Comparison of ENCODE assay signal across 21 cellular contexts in the genomic region with DNA sequence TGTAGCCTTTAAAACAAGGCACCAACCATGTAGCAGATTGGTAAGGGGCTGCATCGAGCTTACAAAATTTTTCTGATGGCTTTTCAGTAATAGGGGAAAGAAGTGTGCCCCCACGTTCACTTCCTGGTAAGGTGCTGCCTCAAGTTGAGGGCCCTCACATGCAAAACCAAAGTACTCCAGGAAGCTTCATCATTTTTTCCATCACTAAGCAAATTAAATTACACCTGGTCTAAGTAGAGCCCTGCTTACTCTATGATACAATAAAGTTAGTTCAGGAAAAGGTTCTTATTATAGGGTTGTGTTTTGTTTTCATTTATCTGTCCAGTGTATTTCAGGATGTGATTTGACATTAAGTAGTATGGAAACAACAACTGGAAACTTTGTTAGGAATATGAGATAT. TPM values are rescaled to one million over a fixed set of nuclear protein-coding genes. Genes with fewer than 3 reads are reported as not detected.
DNase-seq lines count a peak whose midpoint lies in the region; ATAC-seq and TF ChIP-seq lines count a peak whose summit lies in the region.
"Had no signal": no experiment of that assay in that cellular context is flagged by ENCODE, and none has a peak within 500 bp of the region (broad histone marks: within the 10 kb centered on the region; RNA-seq: fewer than 3 reads in every experiment).

No MANE protein-coding gene starts in this region.

- no peak overlapping the region for H3K4me3 ChIP-seq in OCI-LY1 (ENCODE audit: low read depth, low read length, poor library complexity, severe bottlenecking)
- H3K4me3 ChIP-seq: dorsolateral prefrontal cortex, heart left ventricle, K562, testis, vagina had no signal

- peak overlapping the region; percentile 77 to 90 for H3K27ac Mint-ChIP-seq in activated naive CD4-positive, alpha-beta T cell treated with anti-CD3 and anti-CD28 coated beads, Interleukin-2, amount 50 U/mL, for 72 hours
- H3K27ac Mint-ChIP-seq in activated naive CD8-positive, alpha-beta T cell treated with anti-CD3 and anti-CD28 coated beads, Interleukin-2, amount 10 ng/mL, durations not matched to agents 7 days and 5 days, result no peak overlapping the region
- peak overlapping the region; percentile 90 for H3K27ac Mint-ChIP-seq in stimulated activated naive CD8-positive, alpha-beta T cell treated with anti-CD3 and anti-CD28 coated beads, Interleukin-15, Interleukin-2, amounts not matched to agents 100 ng/mL and 50 ng/mL, for 24 hours
- H3K27ac Mint-ChIP-seq: WTC11 had no signal

- H3K9me3 Mint-ChIP-seq in activated naive CD4-positive, alpha-beta T cell treated with anti-CD3 and anti-CD28 coated beads, Interleukin-2, amount 50 U/mL, for 72 hours, result no peaks in the 10 kb centered on the region
- no peaks in the 10 kb centered on the region for H3K9me3 Mint-ChIP-seq in activated naive CD8-positive, alpha-beta T cell treated with anti-CD3 and anti-CD28 coated beads, Interleukin-2, amount 10 ng/mL, durations not matched to agents 7 days and 5 days
- no peaks in the 10 kb centered on the region for H3K9me3 Mint-ChIP-seq in stimulated activated naive CD8-positive, alpha-beta T cell treated with anti-CD3 and anti-CD28 coated beads, Interleukin-15, Interleukin-2, amounts not matched to agents 100 ng/mL and 50 ng/mL, for 24 hours
- H3K9me3 Mint-ChIP-seq: naive thymus-derived CD4-positive, alpha-beta T cell; WTC11 had no signal

- H3K4me2 ChIP-seq in OCI-LY1 (ENCODE audit: low read length), result 0 out of 2 replicates have a peak overlapping the region, but pooled peaks have one; percentile 16

- no peak for TF ChIP-seq CTCF in OCI-LY1 (IDR thresholded peaks at IDR 0.05; ENCODE audit: low read length)

- H3K36me3 Mint-ChIP-seq in activated naive CD4-positive, alpha-beta T cell treated with anti-CD3 and anti-CD28 coated beads, Interleukin-2, amount 50 U/mL, for 72 hours, result peaks cover 16 to 21% of the 10 kb centered on the region in 2 donors
- H3K36me3 Mint-ChIP-seq in activated naive CD8-positive, alpha-beta T cell treated with anti-CD3 and anti-CD28 coated beads, Interleukin-2, amount 10 ng/mL, durations not matched to agents 7 days and 5 days, result peaks cover 23% of the 10 kb centered on the region
- H3K36me3 Mint-ChIP-seq in stimulated activated naive CD8-positive, alpha-beta T cell treated with anti-CD3 and anti-CD28 coated beads, Interleukin-15, Interleukin-2, amounts not matched to agents 100 ng/mL and 50 ng/mL, for 24 hours (ENCODE audit: low read depth), result peaks cover 66% of the 10 kb centered on the region

- H3K4me1 Mint-ChIP-seq in activated naive CD8-positive, alpha-beta T cell treated with anti-CD3 and anti-CD28 coated beads, Interleukin-2, amount 10 ng/mL, durations not matched to agents 7 days and 5 days, result peaks cover 20% of the 10 kb centered on the region
- H3K4me1 Mint-ChIP-seq in stimulated activated naive CD8-positive, alpha-beta T cell treated with anti-CD3 and anti-CD28 coated beads, Interleukin-15, Interleukin-2, amounts not matched to agents 100 ng/mL and 50 ng/mL, for 24 hours (ENCODE audit: low read depth), result peaks cover 40% of the 10 kb centered on the region
- H3K4me1 Mint-ChIP-seq: WTC11 had no signal

- H3K9me2 ChIP-seq in OCI-LY1 (ENCODE audit: low read depth, low read length), result no peaks in the 10 kb centered on the region

- no peak overlapping the region for H3K4me3 Mint-ChIP-seq in activated naive CD8-positive, alpha-beta T cell treated with anti-CD3 and anti-CD28 coated beads, Interleukin-2, amount 10 ng/mL, durations not matched to agents 7 days and 5 days
- no peak overlapping the region for H3K4me3 Mint-ChIP-seq in stimulated activated naive CD8-positive, alpha-beta T cell treated with anti-CD3 and anti-CD28 coated beads, Interleukin-15, Interleukin-2, amounts not matched to agents 100 ng/mL and 50 ng/mL, for 24 hours
- H3K4me3 Mint-ChIP-seq: CD4-positive, CD25-positive, alpha-beta regulatory T cell; naive thymus-derived CD4-positive, alpha-beta T cell; WTC11 had no signal

- peak; percentile 36 to 68 for ATAC-seq in activated naive CD4-positive, alpha-beta T cell treated with anti-CD3 and anti-CD28 coated beads, Interleukin-2, amount 50 U/mL, for 72 hours
- peak; percentile 30 for ATAC-seq in activated naive CD8-positive, alpha-beta T cell treated with anti-CD3 and anti-CD28 coated beads, Interleukin-2, amount 10 ng/mL, durations not matched to agents 7 days and 5 days (ENCODE audit: low read depth)
- ATAC-seq in HG02885 (IDR thresholded peaks at IDR 0.05; ENCODE audit: poor library complexity, unreplicated experiment), result no peak
- no peak for ATAC-seq in HG02571 (IDR thresholded peaks at IDR 0.05; ENCODE audit: unreplicated experiment)
- ATAC-seq: HCT116; heart left ventricle; K562; left colon; naive thymus-derived CD4-positive, alpha-beta T cell; WTC11 had no signal

- H3K9me3 ChIP-seq in OCI-LY1 (ENCODE audit: low read length), result no peaks in the 10 kb centered on the region
- H3K9me3 ChIP-seq: heart left ventricle, testis, vagina had no signal

- H2AFZ ChIP-seq in OCI-LY1 (ENCODE audit: low read length), result no peak overlapping the region

- H3K79me2 ChIP-seq in OCI-LY1 (ENCODE audit: insufficient read depth, low read length), result no peaks in the 10 kb centered on the region

- H3K27me3 ChIP-seq in OCI-LY1 (ENCODE audit: insufficient read depth, low read length), result no peaks in the 10 kb centered on the region
- H3K27me3 ChIP-seq: dorsolateral prefrontal cortex, heart left ventricle, testis, vagina had no signal

- POLR2A ChIA-PET in activated naive CD8-positive, alpha-beta T cell treated with anti-CD3 and anti-CD28 coated beads, Interleukin-2, amount 10 ng/mL, durations not matched to agents 7 days and 5 days (lab: Charles Lee), result interaction anchor here (1.3 kb wide), 1 partner anchor 12 kb away, joined by 3 read pairs; no protein-coding TSS in a partner anchor

- no peaks in the 10 kb centered on the region for H4K20me1 ChIP-seq in OCI-LY1 (ENCODE audit: insufficient read depth, low read length)

- H3K36me3 ChIP-seq in OCI-LY1 (ENCODE audit: insufficient read depth, low read length), result peaks cover 82% of the 10 kb centered on the region

- peaks cover 26% of the 10 kb centered on the region for H3K4me1 ChIP-seq in OCI-LY1 (ENCODE audit: insufficient read depth, low read length, severe bottlenecking)
- H3K4me1 ChIP-seq: vagina had no signal

- no peaks in the 10 kb centered on the region for H3F3A ChIP-seq in OCI-LY1 (ENCODE audit: insufficient read depth, low read length)

- H3K27me3 Mint-ChIP-seq in activated naive CD8-positive, alpha-beta T cell treated with anti-CD3 and anti-CD28 coated beads, Interleukin-2, amount 10 ng/mL, durations not matched to agents 7 days and 5 days, result no peaks in the 10 kb centered on the region
- H3K27me3 Mint-ChIP-seq in stimulated activated naive CD8-positive, alpha-beta T cell treated with anti-CD3 and anti-CD28 coated beads, Interleukin-15, Interleukin-2, amounts not matched to agents 100 ng/mL and 50 ng/mL, for 24 hours, result no peaks in the 10 kb centered on the region
- H3K27me3 Mint-ChIP-seq: CD4-positive, CD25-positive, alpha-beta regulatory T cell; naive thymus-derived CD4-positive, alpha-beta T cell had no signal

- H3K27ac ChIP-seq in OCI-LY1 (ENCODE audit: low read depth, low read length, poor library complexity, severe bottlenecking), result peak overlapping the region; percentile 68
- H3K27ac ChIP-seq: dorsolateral prefrontal cortex, heart left ventricle, testis, vagina had no signal

- no peak for DNase-seq in activated naive CD4-positive, alpha-beta T cell treated with anti-CD3 and anti-CD28 coated beads, Interleukin-2, amount 50 U/mL, for 72 hours (ENCODE audit: low spot score in 2 of 2)
- no peak for DNase-seq in activated naive CD4-positive, alpha-beta T cell (lab: John Stamatoyannopoulos, UW)
- DNase-seq in activated naive CD8-positive, alpha-beta T cell treated with anti-CD3 and anti-CD28 coated beads, Interleukin-2, amount 10 ng/mL, durations not matched to agents 7 days and 5 days, result no peak
- DNase-seq: CD4-positive, CD25-positive, alpha-beta regulatory T cell; DMS153; dorsolateral prefrontal cortex; heart left ventricle; left colon; NCI-H146; NCI-H2171 treated with DMSO at 0.1 percent for 48 hours; NCI-H526; testis had no signal

- H3K9ac ChIP-seq in OCI-LY1 (ENCODE audit: low read length), result no peak overlapping the region

RNA-seq across cellular contexts. Expression of a gene that starts 15.0 kb away (rescaled TPM):
- 1 to 10 TPM; 1.4 to 1.8 TPM for total RNA-seq in activated naive CD4-positive, alpha-beta T cell treated with anti-CD3 and anti-CD28 coated beads, Interleukin-2, amount 50 U/mL, for 72 hours
- total RNA-seq in activated naive CD8-positive, alpha-beta T cell treated with anti-CD3 and anti-CD28 coated beads, Interleukin-2, amount 10 ng/mL, durations not matched to agents 7 days and 5 days, result 1 to 10 TPM; 1.7 TPM

RNA-seq across cellular contexts. Expression of a gene that starts 53.4 kb away (rescaled TPM):
- 10 to 100 TPM; 38.1 to 50.7 TPM for total RNA-seq in activated naive CD4-positive, alpha-beta T cell treated with anti-CD3 and anti-CD28 coated beads, Interleukin-2, amount 50 U/mL, for 72 hours
- 10 to 100 TPM; 51.2 to 55.3 TPM for total RNA-seq in activated naive CD8-positive, alpha-beta T cell treated with anti-CD3 and anti-CD28 coated beads, Interleukin-2, amount 10 ng/mL, durations not matched to agents 7 days and 5 days

RNA-seq across cellular contexts. Expression of a gene that starts 54.3 kb away (rescaled TPM):
- 10 to 100 TPM; 49.6 to 69.7 TPM for total RNA-seq in activated naive CD4-positive, alpha-beta T cell treated with anti-CD3 and anti-CD28 coated beads, Interleukin-2, amount 50 U/mL, for 72 hours
- 10 to 100 TPM; 84.1 to 86.7 TPM for total RNA-seq in activated naive CD8-positive, alpha-beta T cell treated with anti-CD3 and anti-CD28 coated beads, Interleukin-2, amount 10 ng/mL, durations not matched to agents 7 days and 5 days

Comparison
In these comparisons a context has a peak if more than half of its experiments do, and no peak if none do; other contexts are left out.
1. ATAC-seq: peak in activated naive CD4-positive, alpha-beta T cell treated with anti-CD3 and anti-CD28 coated beads, Interleukin-2, amount 50 U/mL, for 72 hours (2 of 2) and activated naive CD8-positive, alpha-beta T cell treated with anti-CD3 and anti-CD28 coated beads, Interleukin-2, amount 10 ng/mL, durations not matched to agents 7 days and 5 days (single experiment); none in HG02885 (single experiment) and HG02571 (single experiment).